Comparison of ENCODE assay signal across 1 cellular context in the genomic region with DNA sequence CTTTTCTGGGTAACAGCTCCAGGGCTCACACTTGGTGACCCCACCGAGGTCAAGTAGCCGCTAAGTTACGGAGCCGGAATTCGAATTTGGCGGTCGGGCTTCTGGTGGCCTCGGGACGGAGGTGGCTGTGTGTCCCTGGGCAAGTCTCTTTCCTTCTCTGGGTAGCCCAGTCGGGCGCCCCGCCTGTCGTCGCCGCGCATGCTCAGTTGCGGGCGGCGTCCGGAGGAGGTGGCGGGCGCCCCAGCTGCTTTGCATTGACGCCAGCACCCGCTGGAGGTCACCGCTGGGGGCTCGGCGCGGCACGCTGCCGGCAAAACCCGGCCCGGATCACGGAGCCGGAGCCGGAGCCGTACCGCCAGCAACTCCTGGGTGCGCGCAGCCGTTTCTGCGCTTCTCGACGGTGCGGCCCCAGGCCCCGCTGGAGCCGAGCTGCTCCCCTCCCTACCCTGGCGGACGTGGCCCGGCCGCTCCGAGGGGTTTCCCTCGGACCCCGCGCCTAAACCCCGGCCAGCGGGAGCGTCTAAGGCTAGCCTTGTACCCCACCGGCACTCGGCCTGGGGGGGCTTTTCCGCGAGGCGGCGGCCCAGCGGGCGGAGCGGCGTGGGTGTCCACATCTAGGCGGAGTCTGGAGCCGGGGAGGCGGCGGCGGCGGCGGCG.
TF ChIP-seq lines count a peak whose summit lies in the region.

No MANE protein-coding gene starts in this region.

TF ChIP-seq in HepG2, 621 proteins besides CTCF, POLR2A, EP300 and RAD21 (continued from another document and continues in another):
- TF ChIP-seq ZNF280D (CRISPR knock-in tag; IDR thresholded peaks at IDR 0.05) (no peak; the same call in 1 of the 2 replicates), TEAD3 (CRISPR knock-in tag; optimal IDR thresholded peaks at IDR 0.05; ENCODE audit: borderline replicate concordance) (peak; percentile 81), TGIF2 (CRISPR knock-in tag; IDR thresholded peaks at IDR 0.05) (peak; percentile 77; the same call in 1 of the 2 replicates), HNRNPK (IDR thresholded peaks at IDR 0.05; ENCODE audit: low read depth, low read length, poor library complexity, severe bottlenecking) (peak; percentile 76), ZNF136 (CRISPR knock-in tag; IDR thresholded peaks at IDR 0.05; ENCODE audit: low read depth) (no peak), ZFP37 (CRISPR knock-in tag; IDR thresholded peaks at IDR 0.05; ENCODE audit: borderline replicate concordance) (no peak; the same call in 1 of the 2 replicates), CAMTA2 (CRISPR knock-in tag; IDR thresholded peaks at IDR 0.05; ENCODE audit: borderline replicate concordance) (no peak), ZMYM2 (CRISPR knock-in tag; IDR thresholded peaks at IDR 0.05) (peak; percentile 96), FOXP1 (IDR thresholded peaks at IDR 0.05) (no peak), FOXP1 (CRISPR knock-in tag; IDR thresholded peaks at IDR 0.05) (peak; percentile 54; the same call in 1 of the 2 replicates), HDAC2 (CRISPR knock-in tag; IDR thresholded peaks at IDR 0.05) (peak; percentile 64), ZNF362 (CRISPR knock-in tag; IDR thresholded peaks at IDR 0.05; ENCODE audit: borderline replicate concordance) (peak; percentile 43; the same call in 1 of the 2 replicates), HMGXB3 (CRISPR knock-in tag; IDR thresholded peaks at IDR 0.05; ENCODE audit: borderline replicate concordance) (no peak), DDIT3 (CRISPR knock-in tag; IDR thresholded peaks at IDR 0.05) (no peak), ZNF333 (CRISPR knock-in tag; IDR thresholded peaks at IDR 0.05; ENCODE audit: borderline replicate concordance) (peak; percentile 91), HIVEP1 (CRISPR knock-in tag; IDR thresholded peaks at IDR 0.05) (peak; percentile 89), SETDB1 (CRISPR knock-in tag; IDR thresholded peaks at IDR 0.05; ENCODE audit: borderline replicate concordance) (no peak), MYNN (CRISPR knock-in tag; IDR thresholded peaks at IDR 0.05; ENCODE audit: low read depth) (no peak), MBNL3 (CRISPR knock-in tag; conservative IDR thresholded peaks at IDR 0.05) (no peak), JDP2 (CRISPR knock-in tag; IDR thresholded peaks at IDR 0.05; ENCODE audit: borderline replicate concordance) (no peak), ZNF792 (CRISPR knock-in tag; IDR thresholded peaks at IDR 0.05) (peak; percentile 70; the same call in 1 of the 2 replicates), ZNF746 (CRISPR knock-in tag; IDR thresholded peaks at IDR 0.05) (peak; percentile 75; the same call in 1 of the 2 replicates), ZNF598 (CRISPR knock-in tag; IDR thresholded peaks at IDR 0.05; ENCODE audit: borderline replicate concordance) (no peak), ATF7 (IDR thresholded peaks at IDR 0.05) (no peak), ATF7 (CRISPR knock-in tag; IDR thresholded peaks at IDR 0.05) (no peak; the same call in 1 of the 2 replicates), PCBP2 (optimal IDR thresholded peaks at IDR 0.05; ENCODE audit: low read depth, low read length, poor library complexity, severe bottlenecking) (no peak), ZFP36 (IDR thresholded peaks at IDR 0.05; ENCODE audit: borderline replicate concordance, low read depth, low read length, partially characterized antibody) (peak; percentile 81), SKI (IDR thresholded peaks at IDR 0.05; ENCODE audit: partially characterized antibody) (peak; percentile 87), IRF2 (CRISPR knock-in tag; IDR thresholded peaks at IDR 0.05) (peak; percentile 89), ZBTB1 (CRISPR knock-in tag; IDR thresholded peaks at IDR 0.05; ENCODE audit: borderline replicate concordance) (no peak), TFAP4 (IDR thresholded peaks at IDR 0.05; ENCODE audit: borderline replicate concordance, low read depth) (peak; percentile 88; the same call in 1 of the 2 replicates), CSRNP1 (CRISPR knock-in tag; IDR thresholded peaks at IDR 0.05) (no peak; the same call in 1 of the 2 replicates), ZNF607 (CRISPR knock-in tag; IDR thresholded peaks at IDR 0.05; ENCODE audit: borderline replicate concordance) (peak; percentile 90), ZNF138 (CRISPR knock-in tag; IDR thresholded peaks at IDR 0.05; ENCODE audit: low read depth) (no peak), ZNF772 (CRISPR knock-in tag; IDR thresholded peaks at IDR 0.05) (peak; percentile 85), ZNF776 (CRISPR knock-in tag; IDR thresholded peaks at IDR 0.05) (peak; percentile 87), ZFP62 (CRISPR knock-in tag; IDR thresholded peaks at IDR 0.05) (no peak), ZNF775 (CRISPR knock-in tag; IDR thresholded peaks at IDR 0.05; ENCODE audit: borderline replicate concordance) (no peak), ZNF543 (CRISPR knock-in tag; IDR thresholded peaks at IDR 0.05) (peak; percentile 86; the same call in 1 of the 2 replicates), ZFP1 (CRISPR knock-in tag; IDR thresholded peaks at IDR 0.05) (0 out of 2 replicates have a peak, but pooled peaks have one; percentile 22)
- TF ChIP-seq, protein P1, sequence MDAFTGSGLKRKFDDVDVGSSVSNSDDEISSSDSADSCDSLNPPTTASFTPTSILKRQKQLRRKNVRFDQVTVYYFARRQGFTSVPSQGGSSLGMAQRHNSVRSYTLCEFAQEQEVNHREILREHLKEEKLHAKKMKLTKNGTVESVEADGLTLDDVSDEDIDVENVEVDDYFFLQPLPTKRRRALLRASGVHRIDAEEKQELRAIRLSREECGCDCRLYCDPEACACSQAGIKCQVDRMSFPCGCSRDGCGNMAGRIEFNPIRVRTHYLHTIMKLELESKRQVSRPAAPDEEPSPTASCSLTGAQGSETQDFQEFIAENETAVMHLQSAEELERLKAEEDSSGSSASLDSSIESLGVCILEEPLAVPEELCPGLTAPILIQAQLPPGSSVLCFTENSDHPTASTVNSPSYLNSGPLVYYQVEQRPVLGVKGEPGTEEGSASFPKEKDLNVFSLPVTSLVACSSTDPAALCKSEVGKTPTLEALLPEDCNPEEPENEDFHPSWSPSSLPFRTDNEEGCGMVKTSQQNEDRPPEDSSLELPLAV (CRISPR knock-in tag; conservative IDR thresholded peaks at IDR 0.05; ENCODE audit: low read depth), result no peak
- TF ChIP-seq, protein P2, sequence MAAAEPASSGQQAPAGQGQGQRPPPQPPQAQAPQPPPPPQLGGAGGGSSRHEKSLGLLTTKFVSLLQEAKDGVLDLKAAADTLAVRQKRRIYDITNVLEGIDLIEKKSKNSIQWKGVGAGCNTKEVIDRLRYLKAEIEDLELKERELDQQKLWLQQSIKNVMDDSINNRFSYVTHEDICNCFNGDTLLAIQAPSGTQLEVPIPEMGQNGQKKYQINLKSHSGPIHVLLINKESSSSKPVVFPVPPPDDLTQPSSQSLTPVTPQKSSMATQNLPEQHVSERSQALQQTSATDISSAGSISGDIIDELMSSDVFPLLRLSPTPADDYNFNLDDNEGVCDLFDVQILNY (CRISPR knock-in tag; conservative IDR thresholded peaks at IDR 0.05), result 0 out of 2 replicates have a peak, but pooled peaks have one; percentile 27
- TF ChIP-seq, protein P3, sequence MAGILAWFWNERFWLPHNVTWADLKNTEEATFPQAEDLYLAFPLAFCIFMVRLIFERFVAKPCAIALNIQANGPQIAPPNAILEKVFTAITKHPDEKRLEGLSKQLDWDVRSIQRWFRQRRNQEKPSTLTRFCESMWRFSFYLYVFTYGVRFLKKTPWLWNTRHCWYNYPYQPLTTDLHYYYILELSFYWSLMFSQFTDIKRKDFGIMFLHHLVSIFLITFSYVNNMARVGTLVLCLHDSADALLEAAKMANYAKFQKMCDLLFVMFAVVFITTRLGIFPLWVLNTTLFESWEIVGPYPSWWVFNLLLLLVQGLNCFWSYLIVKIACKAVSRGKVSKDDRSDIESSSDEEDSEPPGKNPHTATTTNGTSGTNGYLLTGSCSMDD (CRISPR knock-in tag; IDR thresholded peaks at IDR 0.05), result no peak
